8 cellular contexts compared by ENCODE assay signal in the genomic region with DNA sequence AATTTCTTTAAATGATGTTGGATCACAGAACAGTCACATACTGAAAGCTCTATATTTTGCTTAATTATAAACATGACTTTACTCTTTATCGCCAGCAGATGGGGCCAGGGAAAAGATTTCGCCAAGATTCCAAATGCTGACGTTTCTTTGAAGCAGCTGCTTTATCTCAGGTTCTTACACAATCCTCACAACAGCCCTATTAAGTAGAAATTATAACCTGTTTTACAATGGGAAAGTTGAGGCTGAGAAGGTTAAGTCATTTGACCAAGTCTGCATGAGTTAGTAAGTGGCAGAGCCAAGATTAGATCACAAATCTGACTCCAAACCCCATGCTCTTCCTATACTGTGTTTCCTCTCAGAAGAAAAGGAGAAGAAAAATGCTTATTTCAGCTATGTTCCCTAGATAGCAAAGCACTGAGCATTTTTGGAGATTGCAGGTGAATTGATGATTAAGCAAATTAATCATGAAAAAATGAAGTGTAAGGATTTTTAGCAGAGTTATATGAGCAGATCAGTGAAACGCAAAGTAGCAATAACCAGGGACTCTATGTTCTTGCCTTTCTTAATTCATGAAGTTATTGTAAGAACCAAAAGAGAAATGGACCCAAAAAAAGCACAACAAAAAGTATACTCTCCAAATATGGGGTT.
DNase-seq lines count a peak whose midpoint lies in the region; ATAC-seq and TF ChIP-seq lines count a peak whose summit lies in the region.

No MANE protein-coding gene starts in this region.

- no peak overlapping the region for H3K4me3 Mint-ChIP-seq in nephron

- H3K4me1 ChIP-seq in heart left ventricle (no peaks in the 10 kb centered on the region), right atrium auricular region (no peaks in the 10 kb centered on the region)

- DNase-seq in heart left ventricle (no peak), right atrium auricular region (ENCODE audit: low spot score) (no peak), NCI-H345 treated with DMSO at 0.1 percent for 48 hours (lab: John Stamatoyannopoulos, UW; ENCODE audit: unreplicated experiment) (peak; percentile 19), dermis blood vessel endothelial cell (peak; percentile 68)
- DNase-seq in activated naive CD4-positive, alpha-beta T cell treated with anti-CD3 and anti-CD28 coated beads, Interleukin-2, amount 50 U/mL, for 16 hours = no peak

- H3K4me3 ChIP-seq in heart left ventricle = no peak overlapping the region
- H3K4me3 ChIP-seq in right atrium auricular region = no peak overlapping the region

- intact Hi-C loops in heart left ventricle (cut with DNase I) = no loop called here

- no peaks in the 10 kb centered on the region for H3K27me3 Mint-ChIP-seq in nephron (ENCODE audit: low read depth)

- TF ChIP-seq CTCF in heart left ventricle (IDR thresholded peaks at IDR 0.05) (peak in 10 of 12 donors; percentile 2 to 52 (median 30)), right atrium auricular region (IDR thresholded peaks at IDR 0.05) (peak in 1 of 2 donors; percentile 50), nephron (IDR thresholded peaks at IDR 0.05; ENCODE audit: unreplicated experiment in 3 of 3) (peak; percentile 60 to 68 (median 65))

- no peaks in the 10 kb centered on the region for H3K36me3 ChIP-seq in heart left ventricle
- H3K36me3 ChIP-seq in right atrium auricular region = no peaks in the 10 kb centered on the region

- ATAC-seq in heart left ventricle (no peak), HG02678 (IDR thresholded peaks at IDR 0.05; ENCODE audit: unreplicated experiment) (peak; percentile 80), HG03521 (IDR thresholded peaks at IDR 0.05; ENCODE audit: unreplicated experiment) (no peak)

- H3K4me1 Mint-ChIP-seq in nephron = peaks cover 27% of the 10 kb centered on the region

- 24 to 27% (median 25%) methylated on average over 4 of the region's 4 CpGs for WGBS in heart left ventricle, 4 donors

- H3K27ac Mint-ChIP-seq in nephron = peak overlapping the region in 2 of 3 experiments; percentile 22 to 53

- no peak for TF ChIP-seq POLR2A in heart left ventricle (IDR thresholded peaks at IDR 0.05)

- H3K9me3 ChIP-seq in heart left ventricle (peaks cover 0 to 4% (median 0%) of the 10 kb centered on the region in 12 donors), right atrium auricular region (no peaks in the 10 kb centered on the region)

- peaks cover 3% of the 10 kb centered on the region for H3K9me3 Mint-ChIP-seq in nephron

- H3K27me3 ChIP-seq in heart left ventricle = peaks cover 0 to 3% (median 0%) of the 10 kb centered on the region in 9 donors
- no peaks in the 10 kb centered on the region for H3K27me3 ChIP-seq in right atrium auricular region

- H3K27ac ChIP-seq in heart left ventricle (no peak overlapping the region), right atrium auricular region (no peak overlapping the region)

- H3K36me3 Mint-ChIP-seq in nephron (ENCODE audit: low read depth) = no peaks in the 10 kb centered on the region

Comparison
In these comparisons a context has a peak if more than half of its experiments do, and no peak if none do; other contexts are left out.
1. DNase-seq: peak in NCI-H345 treated with DMSO at 0.1 percent for 48 hours (single experiment) and dermis blood vessel endothelial cell (single experiment); none in heart left ventricle (0 of 5), right atrium auricular region (single experiment) and activated naive CD4-positive, alpha-beta T cell treated with anti-CD3 and anti-CD28 coated beads, Interleukin-2, amount 50 U/mL, for 16 hours (single experiment).